Comparison of ENCODE assay signal across 8 cellular contexts in the genomic region with DNA sequence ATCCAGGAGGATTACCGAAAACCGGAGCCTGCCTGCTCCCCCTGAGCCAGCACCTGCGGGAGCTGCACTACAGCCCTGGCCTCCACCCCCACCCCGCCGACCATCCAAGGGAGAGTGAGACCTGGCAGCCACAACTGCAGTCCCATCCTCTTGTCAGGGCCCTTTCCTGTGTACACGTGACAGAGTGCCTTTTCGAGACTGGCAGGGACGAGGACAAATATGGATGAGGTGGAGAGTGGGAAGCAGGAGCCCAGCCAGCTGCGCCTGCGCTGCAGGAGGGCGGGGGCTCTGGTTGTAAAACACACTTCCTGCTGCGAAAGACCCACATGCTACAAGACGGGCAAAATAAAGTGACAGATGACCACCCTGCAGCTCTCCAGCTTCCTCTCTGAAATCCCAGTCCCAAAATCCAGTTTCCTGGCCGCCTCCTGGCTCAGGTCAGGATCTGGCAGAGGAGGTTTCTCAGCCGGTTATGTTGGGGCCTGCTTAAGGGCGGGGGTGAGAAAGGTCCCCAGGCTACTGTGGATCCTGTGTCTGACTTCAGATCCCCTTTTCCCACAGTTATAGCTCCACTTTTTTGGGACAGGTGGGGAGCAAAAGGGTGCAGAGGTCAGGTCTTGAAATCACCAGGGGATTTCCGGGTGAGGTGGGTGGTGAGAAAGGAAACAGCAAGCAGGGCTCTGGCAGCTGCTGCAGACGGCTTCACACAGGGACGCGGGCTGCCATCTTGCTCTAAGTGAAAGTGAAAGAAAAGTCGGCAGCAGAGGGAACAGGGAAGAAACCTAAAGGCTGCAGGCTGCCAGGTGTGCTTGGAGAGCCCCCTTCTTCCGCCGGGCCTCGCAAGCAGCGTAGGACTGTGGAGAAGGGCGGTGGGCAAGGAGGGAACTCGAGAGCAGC. TPM values are rescaled to one million over a fixed set of nuclear protein-coding genes. Genes with fewer than 3 reads are reported as not detected.
A peak's percentile ranks its signal among the peaks of the same experiment; 100 is the strongest.
DNase-seq lines count a peak whose midpoint lies in the region; ATAC-seq and TF ChIP-seq lines count a peak whose summit lies in the region.

A gene with protein sequence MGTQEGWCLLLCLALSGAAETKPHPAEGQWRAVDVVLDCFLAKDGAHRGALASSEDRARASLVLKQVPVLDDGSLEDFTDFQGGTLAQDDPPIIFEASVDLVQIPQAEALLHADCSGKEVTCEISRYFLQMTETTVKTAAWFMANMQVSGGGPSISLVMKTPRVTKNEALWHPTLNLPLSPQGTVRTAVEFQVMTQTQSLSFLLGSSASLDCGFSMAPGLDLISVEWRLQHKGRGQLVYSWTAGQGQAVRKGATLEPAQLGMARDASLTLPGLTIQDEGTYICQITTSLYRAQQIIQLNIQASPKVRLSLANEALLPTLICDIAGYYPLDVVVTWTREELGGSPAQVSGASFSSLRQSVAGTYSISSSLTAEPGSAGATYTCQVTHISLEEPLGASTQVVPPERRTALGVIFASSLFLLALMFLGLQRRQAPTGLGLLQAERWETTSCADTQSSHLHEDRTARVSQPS (plus strand): TSS at position 695 of the 897 bp plus-strand sequence. CDS start 207 bp downstream, outside the sequence.

- H3K27me3 ChIP-seq in spleen (replicated peaks in 1 of 7), result no peaks in the 10 kb centered on the region

- H3K36me3 ChIP-seq in spleen, result peaks cover 0 to 70% (median 25%) of the 10 kb centered on the region in 6 donors

- TF ChIP-seq POLR2A in GM15510 (IDR thresholded peaks at IDR 0.05; ENCODE audit: borderline replicate concordance, extremely low read depth, insufficient read length), result peak; percentile 51
- peak in 1 of 3 donors; percentile 54 for TF ChIP-seq POLR2A in spleen (IDR thresholded peaks at IDR 0.05)

- H3K27ac ChIP-seq in spleen, result peak within 1 kb of the TSS; percentile 85 to 99 (median 98)

- intact Hi-C loops in spleen (cut with DNase I; ENCODE audit: low total_unique reads), result no loop called here

- DNase-seq in NCI-H2171 treated with DMSO at 0.1 percent for 48 hours (lab: John Stamatoyannopoulos, UW) (peak; percentile 100), islet precursor cell (peak; percentile 87), spleen (peak; percentile 92)
- DNase-seq in activated CD4-positive, CD25-positive, alpha-beta regulatory T cell (lab: John Stamatoyannopoulos, UW), result peak in 3 of 4 experiments; percentile 54 to 57 (median 57)
- DNase-seq in central memory CD4-positive, alpha-beta T cell, result peak; percentile 88

- peaks cover 19 to 92% (median 54%) of the 10 kb centered on the region in 6 donors for H3K4me1 ChIP-seq in spleen

- WGBS in spleen, 5 donors, result 0 to 1% (median 0%) methylated on average over 25 to 27 of the region's 27 CpGs

- peak; percentile 77 for ATAC-seq in HG02981 (IDR thresholded peaks at IDR 0.05; ENCODE audit: unreplicated experiment)
- no peak for ATAC-seq in HG03457 (IDR thresholded peaks at IDR 0.05; ENCODE audit: unreplicated experiment)

- no peaks in the 10 kb centered on the region for H3K9me3 ChIP-seq in spleen

- H3K4me3 ChIP-seq in spleen, result peak within 1 kb of the TSS; percentile 49 to 92 (median 74)

- peak in 2 of 11 experiments; percentile 4 to 6 for TF ChIP-seq CTCF in spleen (IDR thresholded peaks at IDR 0.05 in 8 of 11, conservative IDR thresholded peaks at IDR 0.05 in 3 of 11)

RNA-seq across cellular contexts. Expression of the gene that starts here (rescaled TPM):
- total RNA-seq in spleen, result 10 to 100 TPM; 35.6 to 50.1 (median 42.0) TPM
- 10 to 100 TPM; 15.0 to 17.1 (median 15.9) TPM for polyA plus RNA-seq in spleen
